Comparison of ENCODE assay signal across 9 cellular contexts in genomic region chr5:129852747-129853352, GRCh38. TPM values are rescaled to one million over a fixed set of nuclear protein-coding genes. Genes with fewer than 3 reads are reported as not detected.
DNase-seq lines count a peak whose midpoint lies in the region; ATAC-seq and TF ChIP-seq lines count a peak whose summit lies in the region.
"Had no signal": no experiment of that assay in that cellular context is flagged by ENCODE, and none has a peak within 500 bp of the region (broad histone marks: within the 10 kb centered on the region; RNA-seq: fewer than 3 reads in every experiment).

No MANE protein-coding gene starts in this region.

- no peaks in the 10 kb centered on the region for H3F3A ChIP-seq in DOHH2 (ENCODE audit: control insufficient read depth, insufficient read depth)

- no peaks in the 10 kb centered on the region for H4K20me1 ChIP-seq in DOHH2 (ENCODE audit: control insufficient read depth, insufficient read depth, low read depth, low read length)

- H3K27me3 Mint-ChIP-seq in glutamatergic neuron (ENCODE audit: unreplicated experiment) = no peaks in the 10 kb centered on the region

- TF ChIP-seq POLR2A in uterus (IDR thresholded peaks at IDR 0.05) = no peak

- ATAC-seq in GM21381 (IDR thresholded peaks at IDR 0.05; ENCODE audit: unreplicated experiment) = peak; percentile 99

- TF ChIP-seq CTCF in DOHH2 (IDR thresholded peaks at IDR 0.05; ENCODE audit: low read depth, low read length, poor library complexity, severe bottlenecking) (peak; percentile 93), glutamatergic neuron (IDR thresholded peaks at IDR 0.05; ENCODE audit: partially characterized antibody, unreplicated experiment) (peak; percentile 95), uterus (IDR thresholded peaks at IDR 0.05) (peak; percentile 48 to 74 (median 60))

- H3K9me2 ChIP-seq in DOHH2 (replicated peaks; ENCODE audit: control insufficient read depth, low read length) = no peaks in the 10 kb centered on the region

- DNase-seq in HPDE6-E6E7 (ENCODE audit: extremely low spot score) = peak; percentile 63
- peak; percentile 53 to 57 for DNase-seq in SHP77 (lab: John Stamatoyannopoulos, UW)
- peak; percentile 70 for DNase-seq in activated naive CD4-positive, alpha-beta T cell treated with Interleukin-2 at 50 U/mL for 16 hours
- DNase-seq in glutamatergic neuron = peak; percentile 92
- peak; percentile 40 to 96 (median 79) for DNase-seq in posterior cingulate gyrus
- peak; percentile 62 to 64 for DNase-seq in uterus

- no peak overlapping the region for H3K4me3 Mint-ChIP-seq in glutamatergic neuron (ENCODE audit: unreplicated experiment)

- H3K9me3 ChIP-seq in DOHH2 (ENCODE audit: control insufficient read depth, insufficient read depth, low read length) (no peaks in the 10 kb centered on the region), uterus (no peaks in the 10 kb centered on the region)

- H3K4me1 ChIP-seq in DOHH2 (ENCODE audit: control insufficient read depth, low read length) (no peaks in the 10 kb centered on the region), uterus (no peaks in the 10 kb centered on the region)

- H3K9me3 Mint-ChIP-seq in glutamatergic neuron (ENCODE audit: unreplicated experiment) = no peaks in the 10 kb centered on the region

- no peaks in the 10 kb centered on the region for H3K4me1 Mint-ChIP-seq in glutamatergic neuron (ENCODE audit: low read depth, unreplicated experiment)

- no peaks in the 10 kb centered on the region for H3K79me2 ChIP-seq in DOHH2 (ENCODE audit: control insufficient read depth, low read length)

- no peaks in the 10 kb centered on the region for H3K36me3 Mint-ChIP-seq in glutamatergic neuron (ENCODE audit: unreplicated experiment)

- H3K4me3 ChIP-seq in DOHH2 (ENCODE audit: low read length) (no peak overlapping the region), uterus (no peak overlapping the region)
- H3K4me3 ChIP-seq: skin epidermis had no signal

- H3K27ac ChIP-seq in DOHH2 (ENCODE audit: low read depth, low read length) = no peak overlapping the region
- no peak overlapping the region for H3K27ac ChIP-seq in uterus
- H3K27ac ChIP-seq: skin epidermis had no signal

- no peak overlapping the region for H3K4me2 ChIP-seq in DOHH2 (ENCODE audit: low read length)

- H3K36me3 ChIP-seq in DOHH2 (ENCODE audit: control insufficient read depth, low read length) (no peaks in the 10 kb centered on the region), uterus (no peaks in the 10 kb centered on the region)

- H3K27ac Mint-ChIP-seq in glutamatergic neuron (ENCODE audit: unreplicated experiment) = no peak overlapping the region

- intact Hi-C loops in posterior cingulate gyrus (cut with DNase I) (loop anchor here (1.0 kb wide), 1 partner anchor 82 kb away; no protein-coding TSS in a partner anchor), uterus (cut with DNase I; ENCODE audit: low total_unique reads) (no loop called here)

- H3K27me3 ChIP-seq in DOHH2 (ENCODE audit: control insufficient read depth, low read length) (no peaks in the 10 kb centered on the region), uterus (no peaks in the 10 kb centered on the region)

RNA-seq across cellular contexts. Expression of gene CHSY3, which starts 51.4 kb away (rescaled TPM):
- total RNA-seq in glutamatergic neuron (ENCODE audit: unreplicated experiment) = not detected
- 10 to 100 TPM in 1 of 4 donors, 1 to 10 TPM in 1, under 1 TPM in 1, not detected in 1; 0.77 to 22.1 (median 2.8) TPM for total RNA-seq in uterus
